ENCODE assay signal across 8 cellular contexts in genomic region chr14:102778616-102779351, GRCh38. TPM values are rescaled to one million over a fixed set of nuclear protein-coding genes. Genes with fewer than 3 reads are reported as not detected.
DNase-seq lines count a peak whose midpoint lies in the region; ATAC-seq and TF ChIP-seq lines count a peak whose summit lies in the region.

No MANE protein-coding gene starts in this region.

- ATAC-seq in GM18505 (IDR thresholded peaks at IDR 0.05; ENCODE audit: unreplicated experiment) (no peak), HG02588 (IDR thresholded peaks at IDR 0.05; ENCODE audit: unreplicated experiment) (no peak)

- peak overlapping the region; percentile 84 for H3K4me3 Mint-ChIP-seq in MCF 10A (ENCODE audit: unreplicated experiment)

- H3K27ac Mint-ChIP-seq in MCF 10A (ENCODE audit: low read depth, unreplicated experiment), result peak overlapping the region; percentile 62

- TF ChIP-seq POLR2A in GM18505 (IDR thresholded peaks at IDR 0.05; ENCODE audit: borderline replicate concordance, extremely low read depth, insufficient read depth, insufficient read length), result no peak

- H3K9ac ChIP-seq in BLaER1, result peak overlapping the region; percentile 91

- H3K4me1 Mint-ChIP-seq in MCF 10A (ENCODE audit: insufficient read depth, unreplicated experiment), result peaks cover 17% of the 10 kb centered on the region

- no peaks in the 10 kb centered on the region for H3K27me3 Mint-ChIP-seq in MCF 10A (ENCODE audit: insufficient read depth, unreplicated experiment)

- peak overlapping the region; percentile 95 for H3K4me3 ChIP-seq in BLaER1
- H3K4me3 ChIP-seq in mononuclear cell (ENCODE audit: low read length), result peak overlapping the region; percentile 90

- POLR2A ChIA-PET in MCF 10A (lab: Yijun Ruan, JAX) (interaction anchor here (0.6 to 0.9 kb wide), 3 partner anchors 16 to 46 kb away, joined by 3 to 4 read pairs (median 3); no protein-coding TSS in a partner anchor), RWPE1 (lab: Yijun Ruan, JAX; ENCODE audit: low non-redundant PET) (interaction anchor here (0.6 kb wide), 1 partner anchor 221 kb away, joined by 3 read pairs; no protein-coding TSS in a partner anchor)

- intact Hi-C loops in MCF 10A (cut with micrococcal nuclease), result loop anchor here (10.0 kb wide), 1 partner anchor 86 kb away; no protein-coding TSS in a partner anchor

- CTCF ChIA-PET in MCF 10A (lab: Yijun Ruan, JAX) (interaction anchor here (0.6 to 1.0 kb wide), 2 partner anchors 83 to 372 kb away, joined by 3 to 4 read pairs; no protein-coding TSS in a partner anchor), RWPE1 (lab: Yijun Ruan, JAX) (interaction anchor here (0.7 to 1.2 kb wide), 3 partner anchors 11 to 322 kb away, joined by 3 to 5 read pairs (median 5); no protein-coding TSS in a partner anchor)

- DNase-seq in MCF 10A (ENCODE audit: unreplicated experiment), result no peak
- no peak for DNase-seq in effector CD4-positive, alpha-beta T cell
- no peak for DNase-seq in RWPE1 (ENCODE audit: low spot score)

- TSS peak; percentile 62 for BruUV-seq in MCF 10A (replicated peaks; lab: Mats Ljungman, UMichigan)

- H3K36me3 ChIP-seq in BLaER1 (no peaks in the 10 kb centered on the region), KOPT-K1 (ENCODE audit: insufficient read depth, low read length) (peaks cover 3% of the 10 kb centered on the region; the same call in 1 of the 2 replicates)

- H3K9me3 ChIP-seq in BLaER1 (no peaks in the 10 kb centered on the region), KOPT-K1 (ENCODE audit: insufficient read depth, low read length, poor library complexity, severe bottlenecking) (no peaks in the 10 kb centered on the region), mononuclear cell (ENCODE audit: low read depth, low read length) (no peaks in the 10 kb centered on the region)

- no peaks in the 10 kb centered on the region for H3K27me3 ChIP-seq in BLaER1
- H3K27me3 ChIP-seq in mononuclear cell (ENCODE audit: insufficient read depth, low read length), result no peaks in the 10 kb centered on the region

- peaks cover 59% of the 10 kb centered on the region for H4K20me1 ChIP-seq in BLaER1

- H3K4me2 ChIP-seq in BLaER1, result peak overlapping the region; percentile 82

- no peaks in the 10 kb centered on the region for H3K9me3 Mint-ChIP-seq in MCF 10A (ENCODE audit: unreplicated experiment)

- no peaks in the 10 kb centered on the region for H3K36me3 Mint-ChIP-seq in MCF 10A (ENCODE audit: insufficient read depth, unreplicated experiment)

- TF ChIP-seq CTCF in MCF 10A (IDR thresholded peaks at IDR 0.05; ENCODE audit: unreplicated experiment), result no peak
- TF ChIP-seq CTCF in RWPE1 (conservative IDR thresholded peaks at IDR 0.05; ENCODE audit: low read depth), result no peak

- peak overlapping the region; percentile 87 for H3K27ac ChIP-seq in BLaER1
- peak overlapping the region; percentile 81 for H3K27ac ChIP-seq in KOPT-K1 (ENCODE audit: low read depth, low read length, poor library complexity, severe bottlenecking)
- H3K27ac ChIP-seq in RWPE1, result no peak overlapping the region

- peaks cover 57% of the 10 kb centered on the region for H3K4me1 ChIP-seq in BLaER1
- peaks cover 71% of the 10 kb centered on the region for H3K4me1 ChIP-seq in mononuclear cell (ENCODE audit: insufficient read depth, low read length)

RNA-seq across cellular contexts. Expression of gene TRAF3, which starts 1.5 kb away (rescaled TPM):
- 24.3 and 25.3 TPM in 2 replicates for total RNA-seq in MCF 10A (2022)
- 42.4 TPM for total RNA-seq in mononuclear cell
